In the genomic region with DNA sequence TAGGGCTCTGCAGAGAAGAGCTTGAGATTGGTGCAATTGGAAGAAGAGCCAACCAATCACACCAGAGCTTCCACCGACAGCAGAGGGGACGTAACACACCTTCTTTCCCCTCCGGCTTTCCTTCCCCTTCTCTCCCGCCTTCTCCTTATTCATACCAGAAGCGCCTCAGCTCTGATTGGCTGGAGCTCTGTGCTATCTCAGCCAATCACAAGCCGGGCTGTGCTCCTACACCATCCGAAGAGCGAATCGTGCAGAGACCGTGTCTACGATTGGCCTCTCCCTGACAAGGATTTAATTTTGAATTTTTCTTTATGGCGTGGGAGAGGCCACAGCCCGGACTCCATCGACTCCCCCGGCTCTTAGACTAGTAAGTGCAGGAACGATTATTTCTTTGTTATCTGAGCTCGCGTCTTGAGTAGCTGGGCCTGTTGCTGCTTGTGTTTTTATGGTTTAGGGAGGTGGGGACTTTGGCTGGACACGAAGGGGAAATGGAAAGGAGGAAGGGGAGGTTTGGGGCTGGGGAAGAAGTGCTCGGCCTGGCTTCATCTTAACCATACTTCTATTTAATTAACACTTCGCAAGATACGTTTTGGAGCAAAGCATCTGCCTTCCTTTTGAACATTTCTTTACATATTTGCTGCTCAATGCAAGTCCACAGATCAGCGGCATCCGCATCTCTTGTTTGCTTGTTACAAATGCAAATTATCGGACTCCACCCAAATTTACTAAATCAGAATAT, we compare ENCODE assay signal across 8 cellular contexts. TPM values are rescaled to one million over a fixed set of nuclear protein-coding genes. Genes with fewer than 3 reads are reported as not detected.
DNase-seq lines count a peak whose midpoint lies in the region; TF ChIP-seq lines count a peak whose summit lies in the region.

A gene (plus strand): TSS at position 308 of the 739 bp plus-strand sequence. CDS start 14,007 bp downstream, outside the sequence.

- 1% methylated on average over 25 of the region's 25 CpGs for WGBS in thymus

- peaks cover 9% of the 10 kb centered on the region for H3K4me1 ChIP-seq in SJCRH30
- peaks cover 10% of the 10 kb centered on the region for H3K4me1 ChIP-seq in thymus (ENCODE audit: control insufficient read depth, insufficient read depth, low read length)

- H3K27me3 ChIP-seq in SJCRH30, result no peaks in the 10 kb centered on the region
- H3K27me3 ChIP-seq in thymus (ENCODE audit: control insufficient read depth, insufficient read depth), result no peaks in the 10 kb centered on the region

- H3K27ac ChIP-seq in SJCRH30 (peak within 1 kb of the TSS; percentile 94), thymus (ENCODE audit: low read depth) (peak within 1 kb of the TSS; percentile 87)

- in situ Hi-C loops in G401 (cut with HindIII; ENCODE audit: low sequenced_read_pairs), result no loop called here

- H3K36me3 ChIP-seq in SJCRH30, result peaks cover 9% of the 10 kb centered on the region; the same call in 1 of the 2 replicates
- no peaks in the 10 kb centered on the region for H3K36me3 ChIP-seq in thymus (ENCODE audit: control insufficient read depth, insufficient read depth)

- H3K9me3 ChIP-seq in SJCRH30 (replicated peaks) (no peaks in the 10 kb centered on the region), thymus (ENCODE audit: control insufficient read depth) (no peaks in the 10 kb centered on the region)

- TF ChIP-seq CTCF in LNCaP clone FGC (IDR thresholded peaks at IDR 0.05; ENCODE audit: control insufficient read depth, extremely low read depth, insufficient read depth), result no peak

- H3K4me3 ChIP-seq in LNCaP clone FGC (ENCODE audit: low read depth, low read length), result peak within 1 kb of the TSS; percentile 80
- peak within 1 kb of the TSS; percentile 65 for H3K4me3 ChIP-seq in SJCRH30
- peak within 1 kb of the TSS; percentile 78 for H3K4me3 ChIP-seq in thymus (ENCODE audit: low read length)

- DNase-seq in G401 (ENCODE audit: low spot score) (peak; percentile 100), GOT3 (lab: John Stamatoyannopoulos, UW) (peak; percentile 99), LNCaP clone FGC (ENCODE audit: low read depth) (peak; percentile 100), SJCRH30 (peak; percentile 98 to 99), germinal center (ENCODE audit: low spot score) (peak; percentile 94), nucleus accumbens (lab: John Stamatoyannopoulos, UW) (peak in 51 of 56 donors; percentile 87 to 100 (median 99))
- peak; percentile 91 for DNase-seq in activated naive CD4-positive, alpha-beta T cell treated with Interleukin-2 at 50 U/mL for 16 hours

RNA-seq across cellular contexts. Expression of the gene that starts here (rescaled TPM):
- total RNA-seq in G401 (2014; rRNA removed; shearing (Covaris generic)), result 17.7 and 25.8 TPM in 2 replicates
- 72.8 and 77.8 TPM in 2 replicates for total RNA-seq in SJCRH30 (2014; rRNA removed; shearing (Covaris generic))
- 3.2 TPM for polyA plus RNA-seq in thymus

Comparison
In these comparisons a context has a peak if more than half of its experiments do, and no peak if none do; other contexts are left out.
1. Peak in every context shown above with its lines: DNase-seq, H3K4me3 ChIP-seq and H3K27ac ChIP-seq.